8 cellular contexts compared by ENCODE assay signal in genomic region chr9:18473551-18474279, GRCh38. TPM values are rescaled to one million over a fixed set of nuclear protein-coding genes. Genes with fewer than 3 reads are reported as not detected.
DNase-seq lines count a peak whose midpoint lies in the region; ATAC-seq and TF ChIP-seq lines count a peak whose summit lies in the region.

ADAMTSL1 (plus strand) TSS chr9:18474153; CDS start chr9:18474233, 80 bp downstream.

- 8% methylated on average over 14 of the region's 14 CpGs for WGBS in hepatocyte (ENCODE audit: low lambda C conversion rate, missing lambda C conversion rate)

- CTCF ChIA-PET in naive thymus-derived CD4-positive, alpha-beta T cell (lab: Charles Lee) = no interaction called here

- H3K27ac ChIP-seq in hepatocyte = peak within 1 kb of the TSS; percentile 79
- no peak within 1 kb of the TSS for H3K27ac ChIP-seq in naive thymus-derived CD4-positive, alpha-beta T cell (ENCODE audit: low read depth, low read length)

- H3K4me1 ChIP-seq in hepatocyte (ENCODE audit: insufficient read depth) = peaks cover 3% of the 10 kb centered on the region
- H3K4me1 ChIP-seq in naive thymus-derived CD4-positive, alpha-beta T cell (ENCODE audit: control insufficient read depth in 2 of 2, insufficient read depth in 2 of 2, low read length in 2 of 2) = no peaks in the 10 kb centered on the region

- H2AFZ ChIP-seq in hepatocyte = no peak within 1 kb of the TSS

- H3K9me3 Mint-ChIP-seq in naive thymus-derived CD4-positive, alpha-beta T cell = peaks cover 0 to 3% (median 0%) of the 10 kb centered on the region in 11 donors

- POLR2A ChIA-PET in naive thymus-derived CD4-positive, alpha-beta T cell (lab: Charles Lee) = no interaction called here

- H3K27me3 ChIP-seq in H7 (ENCODE audit: control insufficient read depth, insufficient read depth, low read length) (no peaks in the 10 kb centered on the region), hepatocyte (no peaks in the 10 kb centered on the region)
- peaks cover 0 to 4% of the 10 kb centered on the region in 2 donors for H3K27me3 ChIP-seq in naive thymus-derived CD4-positive, alpha-beta T cell (ENCODE audit: control insufficient read depth in 2 of 2, insufficient read depth in 2 of 2, low read length in 2 of 2)

- H3K9me3 ChIP-seq in hepatocyte (ENCODE audit: low read depth) = no peaks in the 10 kb centered on the region
- no peaks in the 10 kb centered on the region for H3K9me3 ChIP-seq in naive thymus-derived CD4-positive, alpha-beta T cell (ENCODE audit: control insufficient read depth in 2 of 3, low read length in 3 of 3)

- ATAC-seq in HG03135 (IDR thresholded peaks at IDR 0.05; ENCODE audit: unreplicated experiment) (no peak), GM18867 (IDR thresholded peaks at IDR 0.05; ENCODE audit: unreplicated experiment) (no peak)
- no peak for ATAC-seq in naive thymus-derived CD4-positive, alpha-beta T cell

- DNase-seq in H7 (peak; percentile 63), hepatocyte (ENCODE audit: low spot score) (peak; percentile 60), retinal pigment epithelial cell (ENCODE audit: low read depth) (peak; percentile 18), DMS114 treated with DMSO at 0.1 percent for 48 hours (lab: John Stamatoyannopoulos, UW; ENCODE audit: unreplicated experiment) (no peak)
- DNase-seq in naive thymus-derived CD4-positive, alpha-beta T cell = no peak

- H3K4me3 ChIP-seq in H7 (ENCODE audit: insufficient read depth, low read depth, low read length) = peak within 1 kb of the TSS; percentile 19
- peak within 1 kb of the TSS; percentile 59 for H3K4me3 ChIP-seq in WI38 (ENCODE audit: low read depth, low read length)
- peak within 1 kb of the TSS; percentile 14 for H3K4me3 ChIP-seq in hepatocyte
- H3K4me3 ChIP-seq in retinal pigment epithelial cell (ENCODE audit: low read length) = peak within 1 kb of the TSS; percentile 45
- no peak within 1 kb of the TSS for H3K4me3 ChIP-seq in naive thymus-derived CD4-positive, alpha-beta T cell (ENCODE audit: low read length)

- no peaks in the 10 kb centered on the region for H3K36me3 Mint-ChIP-seq in naive thymus-derived CD4-positive, alpha-beta T cell

- H3K4me1 Mint-ChIP-seq in naive thymus-derived CD4-positive, alpha-beta T cell = no peaks in the 10 kb centered on the region

- H3K9me2 ChIP-seq in hepatocyte (replicated peaks; ENCODE audit: insufficient read depth) = no peaks in the 10 kb centered on the region

- H3K27me3 Mint-ChIP-seq in naive thymus-derived CD4-positive, alpha-beta T cell = peaks cover 13 to 38% (median 34%) of the 10 kb centered on the region in 5 donors

- intact Hi-C loops in naive thymus-derived CD4-positive, alpha-beta T cell (cut with micrococcal nuclease) = no loop called here

- TF ChIP-seq CTCF in WI38 (IDR thresholded peaks at IDR 0.05; ENCODE audit: low read depth, low read length) (no peak), hepatocyte (IDR thresholded peaks at IDR 0.05; ENCODE audit: poor library complexity) (no peak), retinal pigment epithelial cell (conservative IDR thresholded peaks at IDR 0.05; ENCODE audit: low read depth, low read length) (no peak)

- no peak within 1 kb of the TSS for H3K27ac Mint-ChIP-seq in naive thymus-derived CD4-positive, alpha-beta T cell

- no peaks in the 10 kb centered on the region for H3K36me3 ChIP-seq in H7 (replicated peaks; ENCODE audit: control insufficient read depth, insufficient read depth, low read length)
- H3K36me3 ChIP-seq in hepatocyte (replicated peaks; ENCODE audit: insufficient read depth, low read depth) = no peaks in the 10 kb centered on the region
- no peaks in the 10 kb centered on the region for H3K36me3 ChIP-seq in naive thymus-derived CD4-positive, alpha-beta T cell (ENCODE audit: control insufficient read depth in 2 of 3, insufficient read depth in 3 of 3, low read length in 3 of 3)

- peak within 1 kb of the TSS; percentile 71 for H3K4me2 ChIP-seq in hepatocyte

- peaks cover 9% of the 10 kb centered on the region for H3K79me2 ChIP-seq in hepatocyte

- no peak within 1 kb of the TSS for H3K4me3 Mint-ChIP-seq in naive thymus-derived CD4-positive, alpha-beta T cell

- H4K20me1 ChIP-seq in hepatocyte (ENCODE audit: insufficient read depth, poor library complexity, severe bottlenecking) = no peaks in the 10 kb centered on the region

RNA-seq across cellular contexts. Expression of gene ADAMTSL1, which starts in this region (rescaled TPM):
- 1.8 and 2.1 TPM in 2 replicates for total RNA-seq in H7 (2014; rRNA removed; shearing (Covaris generic))
- 18.2 and 24.0 TPM in 2 replicates for total RNA-seq in hepatocyte
- 7.1 and 7.2 TPM in 2 replicates for polyA plus RNA-seq in hepatocyte
- total RNA-seq in naive thymus-derived CD4-positive, alpha-beta T cell = not detected
- polyA plus RNA-seq in naive thymus-derived CD4-positive, alpha-beta T cell = not detected

Comparison
In these comparisons a context has a peak if more than half of its experiments do, and no peak if none do; other contexts are left out.
1. DNase-seq: peak in H7 (single experiment), hepatocyte (single experiment) and retinal pigment epithelial cell (single experiment); none in DMS114 treated with DMSO at 0.1 percent for 48 hours (single experiment) and naive thymus-derived CD4-positive, alpha-beta T cell (0 of 9).